1 cellular context compared by ENCODE assay signal in genomic region chr7:46775020-46775419, GRCh38.
TF ChIP-seq lines count a peak whose summit lies in the region.

No MANE protein-coding gene starts in this region.

TF ChIP-seq in IMR-90, 13 proteins besides CTCF, POLR2A, EP300 and RAD21:
- TF ChIP-seq RFX5 (IDR thresholded peaks at IDR 0.05; ENCODE audit: low read depth, low read length): no peak
- no peak for TF ChIP-seq USF2 (IDR thresholded peaks at IDR 0.05; ENCODE audit: low read depth, low read length)
- TF ChIP-seq BHLHE40 (IDR thresholded peaks at IDR 0.05; ENCODE audit: low read depth, low read length): no peak
- TF ChIP-seq CHD1 (IDR thresholded peaks at IDR 0.05; ENCODE audit: low read depth, low read length): no peak
- TF ChIP-seq MAZ (IDR thresholded peaks at IDR 0.05; ENCODE audit: borderline replicate concordance, low read depth, low read length): no peak
- TF ChIP-seq NFE2L2 (IDR thresholded peaks at IDR 0.05; ENCODE audit: low read depth, low read length): no peak
- TF ChIP-seq MXI1 (IDR thresholded peaks at IDR 0.05; ENCODE audit: borderline replicate concordance, low read depth, low read length): no peak
- TF ChIP-seq FOS (IDR thresholded peaks at IDR 0.05; ENCODE audit: low read depth, low read length): no peak
- TF ChIP-seq RCOR1 (IDR thresholded peaks at IDR 0.05; ENCODE audit: insufficient replicate concordance, low read length): no peak
- TF ChIP-seq ELK1 (IDR thresholded peaks at IDR 0.05; ENCODE audit: borderline replicate concordance, low read depth, low read length): no peak
- TF ChIP-seq CEBPB (IDR thresholded peaks at IDR 0.05; ENCODE audit: low read depth, low read length): no peak
- no peak for TF ChIP-seq SMC3 (IDR thresholded peaks at IDR 0.05; ENCODE audit: low read depth, low read length)
- no peak for TF ChIP-seq MAFK (IDR thresholded peaks at IDR 0.05; ENCODE audit: low read depth, low read length)
